ENCODE assay signal across 1 cellular context in the genomic region with DNA sequence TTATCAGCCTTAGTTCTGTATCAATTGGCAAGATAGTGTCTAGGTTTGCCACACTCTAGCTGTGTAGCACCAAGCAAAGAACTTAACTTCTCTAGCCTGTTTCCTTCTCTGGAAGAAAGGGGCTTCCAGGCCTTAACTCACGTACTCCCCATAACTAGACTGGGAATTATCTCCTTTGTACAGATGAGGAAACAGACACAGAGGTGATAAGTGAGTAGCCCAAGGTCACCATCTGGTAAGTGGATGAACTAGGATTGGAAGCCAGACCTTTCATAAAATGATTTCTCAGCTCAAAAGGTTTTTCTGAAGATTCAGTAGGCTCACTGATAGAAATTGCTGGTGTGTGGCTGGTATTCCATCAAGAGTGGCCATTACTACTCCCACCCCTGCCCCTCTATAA.
TF ChIP-seq lines count a peak whose summit lies in the region.

No MANE protein-coding gene starts in this region.

TF ChIP-seq in K562, 482 proteins besides CTCF, POLR2A, EP300 and RAD21 (continued from another document):
- TF ChIP-seq PHF21A (IDR thresholded peaks at IDR 0.05; ENCODE audit: borderline replicate concordance, low read depth), result no peak
- TF ChIP-seq LCOR (CRISPR knock-in tag; IDR thresholded peaks at IDR 0.05), result no peak
- peak; percentile 26; the same call in 1 of the 2 replicates for TF ChIP-seq FOXM1 (IDR thresholded peaks at IDR 0.05; ENCODE audit: low read depth)
- no peak for TF ChIP-seq FOXM1 (CRISPR knock-in tag; IDR thresholded peaks at IDR 0.05; ENCODE audit: low read depth)
- TF ChIP-seq, protein P1, sequence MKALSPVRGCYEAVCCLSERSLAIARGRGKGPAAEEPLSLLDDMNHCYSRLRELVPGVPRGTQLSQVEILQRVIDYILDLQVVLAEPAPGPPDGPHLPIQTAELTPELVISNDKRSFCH (CRISPR knock-in tag; IDR thresholded peaks at IDR 0.05), result no peak
- TF ChIP-seq, protein P1 (tag; IDR thresholded peaks at IDR 0.05), result no peak
- no peak for TF ChIP-seq ILF3 (IDR thresholded peaks at IDR 0.05; ENCODE audit: borderline replicate concordance)
